ENCODE assay signal across 1 cellular context in the genomic region with DNA sequence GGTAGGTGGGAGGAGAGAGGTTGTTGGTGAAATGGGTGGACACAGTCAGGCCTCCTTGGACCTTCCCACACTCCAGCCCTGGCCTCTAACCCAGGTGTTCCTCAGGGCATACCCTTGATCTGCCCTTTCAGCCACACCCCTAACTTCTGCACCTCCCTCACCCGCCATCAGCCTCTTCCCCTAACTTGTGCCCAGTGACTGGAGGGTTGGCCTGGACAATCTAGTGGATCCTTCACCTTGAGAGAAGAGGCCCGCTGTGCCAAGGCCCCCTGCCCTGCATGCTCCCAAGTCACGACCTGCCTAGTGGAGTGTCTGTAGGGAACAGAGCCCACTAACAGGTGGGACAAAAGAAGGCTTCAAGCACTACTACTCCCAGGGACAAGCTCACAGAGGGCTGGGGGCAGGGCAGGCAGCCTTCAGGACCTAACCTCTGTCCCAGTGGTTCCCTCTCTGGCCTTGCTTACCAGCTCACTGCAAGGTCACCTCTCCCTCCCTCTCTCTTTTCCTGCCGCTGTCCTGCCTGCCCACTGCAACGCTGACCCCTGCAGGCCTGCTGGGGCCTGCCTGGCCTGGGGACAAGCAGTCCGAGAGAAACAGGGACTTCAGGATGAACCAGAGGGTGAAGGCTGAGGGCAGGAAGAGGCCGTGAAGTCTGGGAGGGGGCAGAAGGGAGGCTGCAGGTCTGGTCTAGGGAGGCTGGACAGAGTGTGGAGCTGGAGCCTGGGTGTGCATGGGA.
A peak's percentile ranks its signal among the peaks of the same experiment; 100 is the strongest.
TF ChIP-seq lines count a peak whose summit lies in the region.

No MANE protein-coding gene starts in this region.

TF ChIP-seq in HepG2, 621 proteins besides CTCF, POLR2A, EP300 and RAD21 (continued from another document and continues in another):
- TF ChIP-seq LCORL (IDR thresholded peaks at IDR 0.05) (no peak), LCORL (CRISPR knock-in tag; IDR thresholded peaks at IDR 0.05) (peak; percentile 92), MTA1 (CRISPR knock-in tag; IDR thresholded peaks at IDR 0.05; ENCODE audit: borderline replicate concordance) (peak; percentile 86; the same call in 1 of the 2 replicates), REL (CRISPR knock-in tag; conservative IDR thresholded peaks at IDR 0.05) (no peak), BHLHE40 (IDR thresholded peaks at IDR 0.05; ENCODE audit: low read length) (peak; percentile 34; the same call in 1 of the 2 replicates), FOXA3 (CRISPR knock-in tag; IDR thresholded peaks at IDR 0.05) (peak; percentile 67), ZMYM2 (CRISPR knock-in tag; IDR thresholded peaks at IDR 0.05) (0 out of 2 replicates have a peak, but pooled peaks have one; percentile 21), ZNF644 (CRISPR knock-in tag; IDR thresholded peaks at IDR 0.05; ENCODE audit: low read depth) (peak; percentile 44; the same call in 1 of the 2 replicates), KLF6 (CRISPR knock-in tag; IDR thresholded peaks at IDR 0.05) (no peak), ZNF343 (CRISPR knock-in tag; IDR thresholded peaks at IDR 0.05) (no peak), ZNF546 (CRISPR knock-in tag; conservative IDR thresholded peaks at IDR 0.05) (0 out of 2 replicates have a peak, but pooled peaks have one; percentile 24), KDM2A (CRISPR knock-in tag; IDR thresholded peaks at IDR 0.05; ENCODE audit: borderline replicate concordance, low read depth) (peak; percentile 84), MEF2D (CRISPR knock-in tag; IDR thresholded peaks at IDR 0.05) (peak; percentile 85), HDAC1 (CRISPR knock-in tag; IDR thresholded peaks at IDR 0.05) (peak; percentile 62), ZNF772 (CRISPR knock-in tag; IDR thresholded peaks at IDR 0.05) (0 out of 2 replicates have a peak, but pooled peaks have one; percentile 87), YEATS2 (CRISPR knock-in tag; IDR thresholded peaks at IDR 0.05; ENCODE audit: borderline replicate concordance) (peak; percentile 65; the same call in 1 of the 2 replicates), YEATS4 (CRISPR knock-in tag; IDR thresholded peaks at IDR 0.05; ENCODE audit: borderline replicate concordance) (0 out of 2 replicates have a peak, but pooled peaks have one; percentile 18), KDM1A (CRISPR knock-in tag; IDR thresholded peaks at IDR 0.05) (peak; percentile 38; the same call in 1 of the 2 replicates), ATF7 (IDR thresholded peaks at IDR 0.05) (no peak), ATF7 (CRISPR knock-in tag; IDR thresholded peaks at IDR 0.05) (no peak), ZNF670 (CRISPR knock-in tag; IDR thresholded peaks at IDR 0.05; ENCODE audit: borderline replicate concordance) (no peak), ZNF780A (CRISPR knock-in tag; IDR thresholded peaks at IDR 0.05) (no peak), ZNF558 (CRISPR knock-in tag; IDR thresholded peaks at IDR 0.05; ENCODE audit: borderline replicate concordance) (no peak), NFATC3 (CRISPR knock-in tag; IDR thresholded peaks at IDR 0.05) (no peak), ZNF263 (CRISPR knock-in tag; IDR thresholded peaks at IDR 0.05) (peak; percentile 15; the same call in 1 of the 2 replicates), MXI1 (IDR thresholded peaks at IDR 0.05; ENCODE audit: borderline replicate concordance, low read depth, low read length) (peak; percentile 54; the same call in 1 of the 3 replicates), HNF4A (CRISPR knock-in tag; IDR thresholded peaks at IDR 0.05) (peak; percentile 70), ZMYM3 (CRISPR knock-in tag; IDR thresholded peaks at IDR 0.05) (peak; percentile 88; the same call in 1 of the 2 replicates), ELF3 (CRISPR knock-in tag; IDR thresholded peaks at IDR 0.05) (peak; percentile 72; the same call in 1 of the 2 replicates), THAP11 (CRISPR knock-in tag; IDR thresholded peaks at IDR 0.05) (peak; percentile 68; the same call in 1 of the 2 replicates), NFE2L2 (IDR thresholded peaks at IDR 0.05; ENCODE audit: low read length) (no peak), ZBTB38 (CRISPR knock-in tag; IDR thresholded peaks at IDR 0.05) (peak; percentile 18; the same call in 1 of the 2 replicates), TCF12 (IDR thresholded peaks at IDR 0.05) (no peak), TCF12 (CRISPR knock-in tag; IDR thresholded peaks at IDR 0.05) (no peak), ZSCAN31 (CRISPR knock-in tag; IDR thresholded peaks at IDR 0.05; ENCODE audit: low read depth) (peak; percentile 87), ZSCAN25 (CRISPR knock-in tag; IDR thresholded peaks at IDR 0.05) (peak; percentile 82), ZNF746 (CRISPR knock-in tag; IDR thresholded peaks at IDR 0.05) (peak; percentile 71; the same call in 1 of the 2 replicates), ZBTB7A (CRISPR knock-in tag; IDR thresholded peaks at IDR 0.05) (peak; percentile 59; the same call in 1 of the 2 replicates), KDM5B (CRISPR knock-in tag; IDR thresholded peaks at IDR 0.05; ENCODE audit: borderline replicate concordance) (peak; percentile 75), KAT7 (CRISPR knock-in tag; IDR thresholded peaks at IDR 0.05; ENCODE audit: borderline replicate concordance) (0 out of 2 replicates have a peak, but pooled peaks have one; percentile 58)
- TF ChIP-seq, protein P1, sequence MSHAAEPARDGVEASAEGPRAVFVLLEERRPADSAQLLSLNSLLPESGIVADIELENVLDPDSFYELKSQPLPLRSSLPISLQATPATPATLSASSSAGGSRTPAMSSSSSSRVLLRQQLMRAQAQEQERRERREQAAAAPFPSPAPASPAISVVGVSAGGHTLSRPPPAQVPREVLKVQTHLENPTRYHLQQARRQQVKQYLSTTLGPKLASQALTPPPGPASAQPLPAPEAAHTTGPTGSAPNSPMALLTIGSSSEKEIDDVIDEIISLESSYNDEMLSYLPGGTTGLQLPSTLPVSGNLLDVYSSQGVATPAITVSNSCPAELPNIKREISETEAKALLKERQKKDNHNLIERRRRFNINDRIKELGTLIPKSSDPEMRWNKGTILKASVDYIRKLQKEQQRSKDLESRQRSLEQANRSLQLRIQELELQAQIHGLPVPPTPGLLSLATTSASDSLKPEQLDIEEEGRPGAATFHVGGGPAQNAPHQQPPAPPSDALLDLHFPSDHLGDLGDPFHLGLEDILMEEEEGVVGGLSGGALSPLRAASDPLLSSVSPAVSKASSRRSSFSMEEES (CRISPR knock-in tag; IDR thresholded peaks at IDR 0.05), result 0 out of 2 replicates have a peak, but pooled peaks have one; percentile 41
- TF ChIP-seq, protein P2, sequence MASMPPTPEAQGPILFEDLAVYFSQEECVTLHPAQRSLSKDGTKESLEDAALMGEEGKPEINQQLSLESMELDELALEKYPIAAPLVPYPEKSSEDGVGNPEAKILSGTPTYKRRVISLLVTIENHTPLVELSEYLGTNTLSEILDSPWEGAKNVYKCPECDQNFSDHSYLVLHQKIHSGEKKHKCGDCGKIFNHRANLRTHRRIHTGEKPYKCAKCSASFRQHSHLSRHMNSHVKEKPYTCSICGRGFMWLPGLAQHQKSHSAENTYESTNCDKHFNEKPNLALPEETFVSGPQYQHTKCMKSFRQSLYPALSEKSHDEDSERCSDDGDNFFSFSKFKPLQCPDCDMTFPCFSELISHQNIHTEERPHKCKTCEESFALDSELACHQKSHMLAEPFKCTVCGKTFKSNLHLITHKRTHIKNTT (CRISPR knock-in tag; IDR thresholded peaks at IDR 0.05), result no peak
- TF ChIP-seq, protein P3, sequence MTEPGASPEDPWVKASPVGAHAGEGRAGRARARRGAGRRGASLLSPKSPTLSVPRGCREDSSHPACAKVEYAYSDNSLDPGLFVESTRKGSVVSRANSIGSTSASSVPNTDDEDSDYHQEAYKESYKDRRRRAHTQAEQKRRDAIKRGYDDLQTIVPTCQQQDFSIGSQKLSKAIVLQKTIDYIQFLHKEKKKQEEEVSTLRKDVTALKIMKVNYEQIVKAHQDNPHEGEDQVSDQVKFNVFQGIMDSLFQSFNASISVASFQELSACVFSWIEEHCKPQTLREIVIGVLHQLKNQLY (CRISPR knock-in tag; IDR thresholded peaks at IDR 0.05), result peak; percentile 43; the same call in 1 of the 2 replicates
- TF ChIP-seq, protein P4, sequence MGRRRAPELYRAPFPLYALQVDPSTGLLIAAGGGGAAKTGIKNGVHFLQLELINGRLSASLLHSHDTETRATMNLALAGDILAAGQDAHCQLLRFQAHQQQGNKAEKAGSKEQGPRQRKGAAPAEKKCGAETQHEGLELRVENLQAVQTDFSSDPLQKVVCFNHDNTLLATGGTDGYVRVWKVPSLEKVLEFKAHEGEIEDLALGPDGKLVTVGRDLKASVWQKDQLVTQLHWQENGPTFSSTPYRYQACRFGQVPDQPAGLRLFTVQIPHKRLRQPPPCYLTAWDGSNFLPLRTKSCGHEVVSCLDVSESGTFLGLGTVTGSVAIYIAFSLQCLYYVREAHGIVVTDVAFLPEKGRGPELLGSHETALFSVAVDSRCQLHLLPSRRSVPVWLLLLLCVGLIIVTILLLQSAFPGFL (CRISPR knock-in tag; IDR thresholded peaks at IDR 0.05), result no peak
- TF ChIP-seq, protein P5, sequence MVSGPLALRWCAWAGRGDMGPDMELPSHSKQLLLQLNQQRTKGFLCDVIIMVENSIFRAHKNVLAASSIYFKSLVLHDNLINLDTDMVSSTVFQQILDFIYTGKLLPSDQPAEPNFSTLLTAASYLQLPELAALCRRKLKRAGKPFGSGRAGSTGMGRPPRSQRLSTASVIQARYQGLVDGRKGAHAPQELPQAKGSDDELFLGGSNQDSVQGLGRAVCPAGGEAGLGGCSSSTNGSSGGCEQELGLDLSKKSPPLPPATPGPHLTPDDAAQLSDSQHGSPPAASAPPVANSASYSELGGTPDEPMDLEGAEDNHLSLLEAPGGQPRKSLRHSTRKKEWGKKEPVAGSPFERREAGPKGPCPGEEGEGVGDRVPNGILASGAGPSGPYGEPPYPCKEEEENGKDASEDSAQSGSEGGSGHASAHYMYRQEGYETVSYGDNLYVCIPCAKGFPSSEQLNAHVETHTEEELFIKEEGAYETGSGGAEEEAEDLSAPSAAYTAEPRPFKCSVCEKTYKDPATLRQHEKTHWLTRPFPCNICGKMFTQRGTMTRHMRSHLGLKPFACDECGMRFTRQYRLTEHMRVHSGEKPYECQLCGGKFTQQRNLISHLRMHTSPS (CRISPR knock-in tag; IDR thresholded peaks at IDR 0.05; ENCODE audit: low read depth), result peak; percentile 37; the same call in 1 of the 2 replicates
- TF ChIP-seq, protein P6, sequence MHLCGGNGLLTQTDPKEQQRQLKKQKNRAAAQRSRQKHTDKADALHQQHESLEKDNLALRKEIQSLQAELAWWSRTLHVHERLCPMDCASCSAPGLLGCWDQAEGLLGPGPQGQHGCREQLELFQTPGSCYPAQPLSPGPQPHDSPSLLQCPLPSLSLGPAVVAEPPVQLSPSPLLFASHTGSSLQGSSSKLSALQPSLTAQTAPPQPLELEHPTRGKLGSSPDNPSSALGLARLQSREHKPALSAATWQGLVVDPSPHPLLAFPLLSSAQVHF (CRISPR knock-in tag; IDR thresholded peaks at IDR 0.05), result no peak
- TF ChIP-seq, protein P7, sequence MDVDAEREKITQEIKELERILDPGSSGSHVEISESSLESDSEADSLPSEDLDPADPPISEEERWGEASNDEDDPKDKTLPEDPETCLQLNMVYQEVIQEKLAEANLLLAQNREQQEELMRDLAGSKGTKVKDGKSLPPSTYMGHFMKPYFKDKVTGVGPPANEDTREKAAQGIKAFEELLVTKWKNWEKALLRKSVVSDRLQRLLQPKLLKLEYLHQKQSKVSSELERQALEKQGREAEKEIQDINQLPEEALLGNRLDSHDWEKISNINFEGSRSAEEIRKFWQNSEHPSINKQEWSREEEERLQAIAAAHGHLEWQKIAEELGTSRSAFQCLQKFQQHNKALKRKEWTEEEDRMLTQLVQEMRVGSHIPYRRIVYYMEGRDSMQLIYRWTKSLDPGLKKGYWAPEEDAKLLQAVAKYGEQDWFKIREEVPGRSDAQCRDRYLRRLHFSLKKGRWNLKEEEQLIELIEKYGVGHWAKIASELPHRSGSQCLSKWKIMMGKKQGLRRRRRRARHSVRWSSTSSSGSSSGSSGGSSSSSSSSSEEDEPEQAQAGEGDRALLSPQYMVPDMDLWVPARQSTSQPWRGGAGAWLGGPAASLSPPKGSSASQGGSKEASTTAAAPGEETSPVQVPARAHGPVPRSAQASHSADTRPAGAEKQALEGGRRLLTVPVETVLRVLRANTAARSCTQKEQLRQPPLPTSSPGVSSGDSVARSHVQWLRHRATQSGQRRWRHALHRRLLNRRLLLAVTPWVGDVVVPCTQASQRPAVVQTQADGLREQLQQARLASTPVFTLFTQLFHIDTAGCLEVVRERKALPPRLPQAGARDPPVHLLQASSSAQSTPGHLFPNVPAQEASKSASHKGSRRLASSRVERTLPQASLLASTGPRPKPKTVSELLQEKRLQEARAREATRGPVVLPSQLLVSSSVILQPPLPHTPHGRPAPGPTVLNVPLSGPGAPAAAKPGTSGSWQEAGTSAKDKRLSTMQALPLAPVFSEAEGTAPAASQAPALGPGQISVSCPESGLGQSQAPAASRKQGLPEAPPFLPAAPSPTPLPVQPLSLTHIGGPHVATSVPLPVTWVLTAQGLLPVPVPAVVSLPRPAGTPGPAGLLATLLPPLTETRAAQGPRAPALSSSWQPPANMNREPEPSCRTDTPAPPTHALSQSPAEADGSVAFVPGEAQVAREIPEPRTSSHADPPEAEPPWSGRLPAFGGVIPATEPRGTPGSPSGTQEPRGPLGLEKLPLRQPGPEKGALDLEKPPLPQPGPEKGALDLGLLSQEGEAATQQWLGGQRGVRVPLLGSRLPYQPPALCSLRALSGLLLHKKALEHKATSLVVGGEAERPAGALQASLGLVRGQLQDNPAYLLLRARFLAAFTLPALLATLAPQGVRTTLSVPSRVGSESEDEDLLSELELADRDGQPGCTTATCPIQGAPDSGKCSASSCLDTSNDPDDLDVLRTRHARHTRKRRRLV (CRISPR knock-in tag; IDR thresholded peaks at IDR 0.05), result no peak
- TF ChIP-seq, protein P8, sequence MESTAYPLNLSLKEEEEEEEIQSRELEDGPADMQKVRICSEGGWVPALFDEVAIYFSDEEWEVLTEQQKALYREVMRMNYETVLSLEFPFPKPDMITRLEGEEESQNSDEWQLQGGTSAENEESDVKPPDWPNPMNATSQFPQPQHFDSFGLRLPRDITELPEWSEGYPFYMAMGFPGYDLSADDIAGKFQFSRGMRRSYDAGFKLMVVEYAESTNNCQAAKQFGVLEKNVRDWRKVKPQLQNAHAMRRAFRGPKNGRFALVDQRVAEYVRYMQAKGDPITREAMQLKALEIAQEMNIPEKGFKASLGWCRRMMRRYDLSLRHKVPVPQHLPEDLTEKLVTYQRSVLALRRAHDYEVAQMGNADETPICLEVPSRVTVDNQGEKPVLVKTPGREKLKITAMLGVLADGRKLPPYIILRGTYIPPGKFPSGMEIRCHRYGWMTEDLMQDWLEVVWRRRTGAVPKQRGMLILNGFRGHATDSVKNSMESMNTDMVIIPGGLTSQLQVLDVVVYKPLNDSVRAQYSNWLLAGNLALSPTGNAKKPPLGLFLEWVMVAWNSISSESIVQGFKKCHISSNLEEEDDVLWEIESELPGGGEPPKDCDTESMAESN (CRISPR knock-in tag; conservative IDR thresholded peaks at IDR 0.05), result 0 out of 2 replicates have a peak, but pooled peaks have one; percentile 39
- TF ChIP-seq, protein P9, sequence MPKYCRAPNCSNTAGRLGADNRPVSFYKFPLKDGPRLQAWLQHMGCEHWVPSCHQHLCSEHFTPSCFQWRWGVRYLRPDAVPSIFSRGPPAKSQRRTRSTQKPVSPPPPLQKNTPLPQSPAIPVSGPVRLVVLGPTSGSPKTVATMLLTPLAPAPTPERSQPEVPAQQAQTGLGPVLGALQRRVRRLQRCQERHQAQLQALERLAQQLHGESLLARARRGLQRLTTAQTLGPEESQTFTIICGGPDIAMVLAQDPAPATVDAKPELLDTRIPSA (CRISPR knock-in tag; IDR thresholded peaks at IDR 0.05; ENCODE audit: borderline replicate concordance), result no peak
